In the genomic region with DNA sequence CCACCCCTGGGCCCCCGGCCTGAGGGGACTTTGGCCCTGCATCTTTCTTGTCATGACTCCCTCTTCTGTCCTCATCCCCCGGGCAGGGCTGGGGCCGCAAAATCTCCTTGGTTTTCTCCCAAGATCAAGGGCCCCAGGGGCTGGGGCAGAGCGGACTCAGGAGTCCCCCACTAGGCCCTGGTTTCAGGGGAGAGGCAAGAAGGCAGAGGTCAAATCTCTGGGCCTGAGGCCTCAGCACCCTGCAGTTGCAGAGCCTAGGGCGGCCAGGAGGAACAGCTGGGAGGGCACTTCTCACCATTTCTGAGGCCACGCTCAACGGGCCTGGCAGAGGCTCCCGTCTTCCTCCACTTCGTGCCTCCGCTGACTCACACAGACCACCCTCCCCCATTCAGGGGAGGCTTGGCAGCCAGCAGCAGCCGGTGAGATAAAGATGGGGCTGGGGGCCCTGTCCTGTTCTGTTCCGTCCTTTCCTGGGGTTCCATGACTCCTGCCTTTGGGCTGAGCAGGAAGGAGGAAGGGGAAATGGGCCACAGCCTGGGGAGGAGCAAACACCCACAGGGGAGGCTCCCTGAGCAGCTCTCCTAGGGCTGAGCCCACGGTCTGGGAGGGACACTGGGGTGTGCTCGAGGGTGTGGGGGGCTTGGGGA, we compare ENCODE assay signal across 1 cellular context.
TF ChIP-seq lines count a peak whose summit lies in the region.

No MANE protein-coding gene starts in this region.

TF ChIP-seq in HepG2, 621 proteins besides CTCF, POLR2A, EP300 and RAD21 (continued from another document and continues in another):
- TF ChIP-seq, protein P1, sequence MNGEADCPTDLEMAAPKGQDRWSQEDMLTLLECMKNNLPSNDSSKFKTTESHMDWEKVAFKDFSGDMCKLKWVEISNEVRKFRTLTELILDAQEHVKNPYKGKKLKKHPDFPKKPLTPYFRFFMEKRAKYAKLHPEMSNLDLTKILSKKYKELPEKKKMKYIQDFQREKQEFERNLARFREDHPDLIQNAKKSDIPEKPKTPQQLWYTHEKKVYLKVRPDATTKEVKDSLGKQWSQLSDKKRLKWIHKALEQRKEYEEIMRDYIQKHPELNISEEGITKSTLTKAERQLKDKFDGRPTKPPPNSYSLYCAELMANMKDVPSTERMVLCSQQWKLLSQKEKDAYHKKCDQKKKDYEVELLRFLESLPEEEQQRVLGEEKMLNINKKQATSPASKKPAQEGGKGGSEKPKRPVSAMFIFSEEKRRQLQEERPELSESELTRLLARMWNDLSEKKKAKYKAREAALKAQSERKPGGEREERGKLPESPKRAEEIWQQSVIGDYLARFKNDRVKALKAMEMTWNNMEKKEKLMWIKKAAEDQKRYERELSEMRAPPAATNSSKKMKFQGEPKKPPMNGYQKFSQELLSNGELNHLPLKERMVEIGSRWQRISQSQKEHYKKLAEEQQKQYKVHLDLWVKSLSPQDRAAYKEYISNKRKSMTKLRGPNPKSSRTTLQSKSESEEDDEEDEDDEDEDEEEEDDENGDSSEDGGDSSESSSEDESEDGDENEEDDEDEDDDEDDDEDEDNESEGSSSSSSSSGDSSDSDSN (CRISPR knock-in tag; IDR thresholded peaks at IDR 0.05): peak; percentile 63
- TF ChIP-seq, protein P2, sequence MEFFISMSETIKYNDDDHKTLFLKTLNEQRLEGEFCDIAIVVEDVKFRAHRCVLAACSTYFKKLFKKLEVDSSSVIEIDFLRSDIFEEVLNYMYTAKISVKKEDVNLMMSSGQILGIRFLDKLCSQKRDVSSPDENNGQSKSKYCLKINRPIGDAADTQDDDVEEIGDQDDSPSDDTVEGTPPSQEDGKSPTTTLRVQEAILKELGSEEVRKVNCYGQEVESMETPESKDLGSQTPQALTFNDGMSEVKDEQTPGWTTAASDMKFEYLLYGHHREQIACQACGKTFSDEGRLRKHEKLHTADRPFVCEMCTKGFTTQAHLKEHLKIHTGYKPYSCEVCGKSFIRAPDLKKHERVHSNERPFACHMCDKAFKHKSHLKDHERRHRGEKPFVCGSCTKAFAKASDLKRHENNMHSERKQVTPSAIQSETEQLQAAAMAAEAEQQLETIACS (CRISPR knock-in tag; IDR thresholded peaks at IDR 0.05): no peak
- no peak for TF ChIP-seq HDAC6 (IDR thresholded peaks at IDR 0.05; ENCODE audit: low read depth, low read length)
- TF ChIP-seq RXRA (CRISPR knock-in tag; IDR thresholded peaks at IDR 0.05): peak; percentile 53; the same call in 1 of the 2 replicates
- no peak for TF ChIP-seq ZNF20 (CRISPR knock-in tag; IDR thresholded peaks at IDR 0.05)
- no peak for TF ChIP-seq MLLT10 (CRISPR knock-in tag; IDR thresholded peaks at IDR 0.05)
- no peak for TF ChIP-seq SP4 (CRISPR knock-in tag; IDR thresholded peaks at IDR 0.05)
- TF ChIP-seq TCF12 (IDR thresholded peaks at IDR 0.05): no peak
- no peak for TF ChIP-seq TCF12 (CRISPR knock-in tag; IDR thresholded peaks at IDR 0.05)
- TF ChIP-seq GTF3A (CRISPR knock-in tag; conservative IDR thresholded peaks at IDR 0.05): no peak
- TF ChIP-seq RARA (CRISPR knock-in tag; IDR thresholded peaks at IDR 0.05): 0 out of 2 replicates have a peak, but pooled peaks have one; percentile 9
- TF ChIP-seq KDM2A (CRISPR knock-in tag; IDR thresholded peaks at IDR 0.05; ENCODE audit: borderline replicate concordance, low read depth): peak; percentile 64; the same call in 1 of the 2 replicates
- TF ChIP-seq, protein P3, sequence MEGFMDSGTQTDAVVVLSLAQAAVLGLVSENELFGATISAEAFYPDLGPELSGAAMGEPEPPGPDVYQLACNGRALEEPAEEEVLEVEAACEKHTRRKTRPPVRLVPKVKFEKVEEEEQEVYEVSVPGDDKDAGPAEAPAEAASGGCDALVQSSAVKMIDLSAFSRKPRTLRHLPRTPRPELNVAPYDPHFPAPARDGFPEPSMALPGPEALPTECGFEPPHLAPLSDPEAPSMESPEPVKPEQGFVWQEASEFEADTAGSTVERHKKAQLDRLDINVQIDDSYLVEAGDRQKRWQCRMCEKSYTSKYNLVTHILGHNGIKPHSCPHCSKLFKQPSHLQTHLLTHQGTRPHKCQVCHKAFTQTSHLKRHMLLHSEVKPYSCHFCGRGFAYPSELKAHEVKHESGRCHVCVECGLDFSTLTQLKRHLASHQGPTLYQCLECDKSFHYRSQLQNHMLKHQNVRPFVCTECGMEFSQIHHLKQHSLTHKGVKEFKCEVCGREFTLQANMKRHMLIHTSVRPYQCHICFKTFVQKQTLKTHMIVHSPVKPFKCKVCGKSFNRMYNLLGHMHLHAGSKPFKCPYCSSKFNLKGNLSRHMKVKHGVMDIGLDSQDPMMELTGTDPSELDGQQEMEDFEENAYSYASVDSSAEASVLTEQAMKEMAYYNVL (CRISPR knock-in tag; IDR thresholded peaks at IDR 0.05; ENCODE audit: borderline replicate concordance): no peak
- TF ChIP-seq ZNF225 (CRISPR knock-in tag; IDR thresholded peaks at IDR 0.05): no peak
- TF ChIP-seq SRY (CRISPR knock-in tag; IDR thresholded peaks at IDR 0.05): 0 out of 2 replicates have a peak, but pooled peaks have one; percentile 42
- no peak for TF ChIP-seq KDM5A (IDR thresholded peaks at IDR 0.05; ENCODE audit: borderline replicate concordance, low read length)
- peak; percentile 42; the same call in 1 of the 2 replicates for TF ChIP-seq KAT8 (CRISPR knock-in tag; IDR thresholded peaks at IDR 0.05)
- TF ChIP-seq, protein P4, sequence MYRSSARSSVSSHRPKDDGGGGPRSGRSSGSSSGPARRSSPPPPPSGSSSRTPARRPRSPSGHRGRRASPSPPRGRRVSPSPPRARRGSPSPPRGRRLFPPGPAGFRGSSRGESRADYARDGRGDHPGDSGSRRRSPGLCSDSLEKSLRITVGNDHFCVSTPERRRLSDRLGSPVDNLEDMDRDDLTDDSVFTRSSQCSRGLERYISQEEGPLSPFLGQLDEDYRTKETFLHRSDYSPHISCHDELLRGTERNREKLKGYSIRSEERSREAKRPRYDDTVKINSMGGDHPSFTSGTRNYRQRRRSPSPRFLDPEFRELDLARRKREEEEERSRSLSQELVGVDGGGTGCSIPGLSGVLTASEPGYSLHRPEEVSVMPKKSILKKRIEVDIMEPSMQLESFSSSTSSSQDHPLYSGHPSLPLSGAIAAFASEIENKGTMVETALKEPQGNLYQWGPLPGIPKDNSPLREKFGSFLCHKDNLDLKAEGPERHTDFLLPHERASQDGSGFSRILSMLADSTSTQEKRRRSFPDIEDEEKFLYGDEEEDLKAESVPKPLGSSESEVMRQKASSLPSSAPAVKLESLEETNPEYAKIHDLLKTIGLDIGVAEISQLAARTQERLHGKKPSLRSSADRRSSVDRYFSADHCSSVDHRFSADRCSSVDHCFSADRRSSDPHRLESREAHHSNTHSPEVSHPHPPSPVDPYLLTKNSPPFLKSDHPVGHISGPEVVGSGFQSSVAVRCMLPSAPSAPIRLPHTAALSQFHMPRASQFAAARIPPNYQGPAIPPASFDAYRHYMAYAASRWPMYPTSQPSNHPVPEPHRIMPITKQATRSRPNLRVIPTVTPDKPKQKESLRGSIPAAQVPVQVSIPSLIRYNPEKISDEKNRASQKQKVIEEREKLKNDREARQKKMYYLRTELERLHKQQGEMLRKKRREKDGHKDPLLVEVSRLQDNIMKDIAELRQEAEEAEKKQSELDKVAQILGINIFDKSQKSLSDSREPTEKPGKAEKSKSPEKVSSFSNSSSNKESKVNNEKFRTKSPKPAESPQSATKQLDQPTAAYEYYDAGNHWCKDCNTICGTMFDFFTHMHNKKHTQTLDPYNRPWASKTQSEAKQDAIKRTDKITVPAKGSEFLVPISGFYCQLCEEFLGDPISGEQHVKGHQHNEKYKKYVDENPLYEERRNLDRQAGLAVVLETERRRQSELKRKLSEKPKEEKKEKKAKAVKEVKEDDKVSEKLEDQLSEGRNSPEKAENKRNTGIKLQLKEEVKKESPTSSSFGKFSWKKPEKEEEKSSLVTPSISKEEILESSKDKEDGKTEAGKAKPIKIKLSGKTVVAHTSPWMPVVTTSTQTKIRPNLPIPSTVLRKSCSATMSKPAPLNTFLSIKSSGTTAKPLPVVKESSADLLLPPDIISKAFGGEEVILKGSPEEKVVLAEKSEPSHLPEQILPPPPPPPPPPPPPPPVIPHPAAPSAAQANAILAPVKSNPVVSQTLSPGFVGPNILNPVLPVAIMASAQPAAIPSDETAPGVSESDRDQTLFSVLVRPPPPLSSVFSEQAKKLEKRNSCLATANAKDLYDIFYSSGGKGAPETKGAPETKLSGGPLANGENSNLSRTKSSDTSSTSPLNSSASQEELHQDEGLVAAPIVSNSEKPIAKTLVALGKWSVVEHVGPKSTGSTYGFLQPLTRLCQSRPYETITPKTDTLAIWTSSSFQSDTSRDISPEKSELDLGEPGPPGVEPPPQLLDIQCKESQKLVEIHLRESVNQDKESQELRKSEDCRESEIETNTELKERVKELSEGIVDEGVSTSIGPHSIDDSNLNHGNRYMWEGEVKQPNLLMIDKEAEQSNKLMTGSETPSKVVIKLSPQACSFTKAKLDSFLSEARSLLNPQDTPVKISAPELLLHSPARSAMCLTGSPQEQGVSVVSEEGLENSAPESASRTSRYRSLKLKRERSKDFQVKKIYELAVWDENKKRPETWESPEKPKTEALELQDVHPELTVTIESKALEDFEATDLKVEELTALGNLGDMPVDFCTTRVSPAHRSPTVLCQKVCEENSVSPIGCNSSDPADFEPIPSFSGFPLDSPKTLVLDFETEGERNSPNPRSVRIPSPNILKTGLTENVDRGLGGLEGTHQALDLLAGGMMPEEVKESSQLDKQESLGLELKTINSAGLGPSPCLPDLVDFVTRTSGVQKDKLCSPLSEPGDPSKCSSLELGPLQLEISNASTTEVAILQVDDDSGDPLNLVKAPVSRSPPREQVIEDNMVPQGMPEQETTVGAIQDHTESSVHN (CRISPR knock-in tag; IDR thresholded peaks at IDR 0.05): no peak
- TF ChIP-seq, protein P5, sequence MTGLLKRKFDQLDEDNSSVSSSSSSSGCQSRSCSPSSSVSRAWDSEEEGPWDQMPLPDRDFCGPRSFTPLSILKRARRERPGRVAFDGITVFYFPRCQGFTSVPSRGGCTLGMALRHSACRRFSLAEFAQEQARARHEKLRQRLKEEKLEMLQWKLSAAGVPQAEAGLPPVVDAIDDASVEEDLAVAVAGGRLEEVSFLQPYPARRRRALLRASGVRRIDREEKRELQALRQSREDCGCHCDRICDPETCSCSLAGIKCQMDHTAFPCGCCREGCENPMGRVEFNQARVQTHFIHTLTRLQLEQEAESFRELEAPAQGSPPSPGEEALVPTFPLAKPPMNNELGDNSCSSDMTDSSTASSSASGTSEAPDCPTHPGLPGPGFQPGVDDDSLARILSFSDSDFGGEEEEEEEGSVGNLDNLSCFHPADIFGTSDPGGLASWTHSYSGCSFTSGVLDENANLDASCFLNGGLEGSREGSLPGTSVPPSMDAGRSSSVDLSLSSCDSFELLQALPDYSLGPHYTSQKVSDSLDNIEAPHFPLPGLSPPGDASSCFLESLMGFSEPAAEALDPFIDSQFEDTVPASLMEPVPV (CRISPR knock-in tag; IDR thresholded peaks at IDR 0.05): no peak
- TF ChIP-seq, protein P6, sequence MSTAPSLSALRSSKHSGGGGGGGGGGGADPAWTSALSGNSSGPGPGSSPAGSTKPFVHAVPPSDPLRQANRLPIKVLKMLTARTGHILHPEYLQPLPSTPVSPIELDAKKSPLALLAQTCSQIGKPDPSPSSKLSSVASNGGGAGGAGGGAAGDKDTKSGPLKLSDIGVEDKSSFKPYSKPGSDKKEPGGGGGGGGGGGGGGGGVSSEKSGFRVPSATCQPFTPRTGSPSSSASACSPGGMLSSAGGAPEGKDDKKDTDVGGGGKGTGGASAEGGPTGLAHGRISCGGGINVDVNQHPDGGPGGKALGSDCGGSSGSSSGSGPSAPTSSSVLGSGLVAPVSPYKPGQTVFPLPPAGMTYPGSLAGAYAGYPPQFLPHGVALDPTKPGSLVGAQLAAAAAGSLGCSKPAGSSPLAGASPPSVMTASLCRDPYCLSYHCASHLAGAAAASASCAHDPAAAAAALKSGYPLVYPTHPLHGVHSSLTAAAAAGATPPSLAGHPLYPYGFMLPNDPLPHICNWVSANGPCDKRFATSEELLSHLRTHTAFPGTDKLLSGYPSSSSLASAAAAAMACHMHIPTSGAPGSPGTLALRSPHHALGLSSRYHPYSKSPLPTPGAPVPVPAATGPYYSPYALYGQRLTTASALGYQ (CRISPR knock-in tag; IDR thresholded peaks at IDR 0.05): no peak
- no peak for TF ChIP-seq TRIM24 (CRISPR knock-in tag; IDR thresholded peaks at IDR 0.05)
- TF ChIP-seq ZNF746 (CRISPR knock-in tag; IDR thresholded peaks at IDR 0.05): no peak
- TF ChIP-seq ZNF235 (CRISPR knock-in tag; IDR thresholded peaks at IDR 0.05; ENCODE audit: borderline replicate concordance): no peak
- TF ChIP-seq CHD2 (IDR thresholded peaks at IDR 0.05; ENCODE audit: low read depth, low read length): no peak
- TF ChIP-seq, protein P7, sequence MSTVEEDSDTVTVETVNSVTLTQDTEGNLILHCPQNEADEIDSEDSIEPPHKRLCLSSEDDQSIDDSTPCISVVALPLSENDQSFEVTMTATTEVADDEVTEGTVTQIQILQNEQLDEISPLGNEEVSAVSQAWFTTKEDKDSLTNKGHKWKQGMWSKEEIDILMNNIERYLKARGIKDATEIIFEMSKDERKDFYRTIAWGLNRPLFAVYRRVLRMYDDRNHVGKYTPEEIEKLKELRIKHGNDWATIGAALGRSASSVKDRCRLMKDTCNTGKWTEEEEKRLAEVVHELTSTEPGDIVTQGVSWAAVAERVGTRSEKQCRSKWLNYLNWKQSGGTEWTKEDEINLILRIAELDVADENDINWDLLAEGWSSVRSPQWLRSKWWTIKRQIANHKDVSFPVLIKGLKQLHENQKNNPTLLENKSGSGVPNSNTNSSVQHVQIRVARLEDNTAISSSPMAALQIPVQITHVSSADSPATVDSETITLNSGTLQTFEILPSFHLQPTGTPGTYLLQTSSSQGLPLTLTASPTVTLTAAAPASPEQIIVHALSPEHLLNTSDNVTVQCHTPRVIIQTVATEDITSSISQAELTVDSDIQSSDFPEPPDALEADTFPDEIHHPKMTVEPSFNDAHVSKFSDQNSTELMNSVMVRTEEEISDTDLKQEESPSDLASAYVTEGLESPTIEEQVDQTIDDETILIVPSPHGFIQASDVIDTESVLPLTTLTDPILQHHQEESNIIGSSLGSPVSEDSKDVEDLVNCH (CRISPR knock-in tag; IDR thresholded peaks at IDR 0.05): 0 out of 2 replicates have a peak, but pooled peaks have one; percentile 36
- 0 out of 2 replicates have a peak, but pooled peaks have one; percentile 30 for TF ChIP-seq ZNF205 (CRISPR knock-in tag; IDR thresholded peaks at IDR 0.05)
- no peak for TF ChIP-seq ZNF431 (CRISPR knock-in tag; IDR thresholded peaks at IDR 0.05; ENCODE audit: borderline replicate concordance, low read depth)
- no peak for TF ChIP-seq MEF2D (CRISPR knock-in tag; IDR thresholded peaks at IDR 0.05)
- no peak for TF ChIP-seq TCF7L2 (IDR thresholded peaks at IDR 0.05; ENCODE audit: low read depth, low read length)
- TF ChIP-seq, protein P8, sequence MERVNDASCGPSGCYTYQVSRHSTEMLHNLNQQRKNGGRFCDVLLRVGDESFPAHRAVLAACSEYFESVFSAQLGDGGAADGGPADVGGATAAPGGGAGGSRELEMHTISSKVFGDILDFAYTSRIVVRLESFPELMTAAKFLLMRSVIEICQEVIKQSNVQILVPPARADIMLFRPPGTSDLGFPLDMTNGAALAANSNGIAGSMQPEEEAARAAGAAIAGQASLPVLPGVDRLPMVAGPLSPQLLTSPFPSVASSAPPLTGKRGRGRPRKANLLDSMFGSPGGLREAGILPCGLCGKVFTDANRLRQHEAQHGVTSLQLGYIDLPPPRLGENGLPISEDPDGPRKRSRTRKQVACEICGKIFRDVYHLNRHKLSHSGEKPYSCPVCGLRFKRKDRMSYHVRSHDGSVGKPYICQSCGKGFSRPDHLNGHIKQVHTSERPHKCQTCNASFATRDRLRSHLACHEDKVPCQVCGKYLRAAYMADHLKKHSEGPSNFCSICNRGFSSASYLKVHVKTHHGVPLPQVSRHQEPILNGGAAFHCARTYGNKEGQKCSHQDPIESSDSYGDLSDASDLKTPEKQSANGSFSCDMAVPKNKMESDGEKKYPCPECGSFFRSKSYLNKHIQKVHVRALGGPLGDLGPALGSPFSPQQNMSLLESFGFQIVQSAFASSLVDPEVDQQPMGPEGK (CRISPR knock-in tag; IDR thresholded peaks at IDR 0.05): peak; percentile 83
